Comparison of ENCODE assay signal across 8 cellular contexts in genomic region chr13:109781384-109782065, GRCh38. TPM values are rescaled to one million over a fixed set of nuclear protein-coding genes. Genes with fewer than 3 reads are reported as not detected.
DNase-seq lines count a peak whose midpoint lies in the region; ATAC-seq and TF ChIP-seq lines count a peak whose summit lies in the region.

No MANE protein-coding gene starts in this region.

- no peaks in the 10 kb centered on the region for H3K27me3 ChIP-seq in HUES48 (ENCODE audit: control insufficient read depth, insufficient read depth, low read length)
- no peaks in the 10 kb centered on the region for H3K27me3 ChIP-seq in colonic mucosa
- H3K27me3 ChIP-seq in mucosa of stomach (ENCODE audit: control insufficient read depth, insufficient read depth, low read length): peaks cover 7% of the 10 kb centered on the region

- H3K9me3 ChIP-seq in HUES48 (ENCODE audit: control insufficient read depth, insufficient read depth, low read length) (no peaks in the 10 kb centered on the region), colonic mucosa (no peaks in the 10 kb centered on the region), mucosa of stomach (ENCODE audit: control insufficient read depth, low read length) (no peaks in the 10 kb centered on the region)

- H3K4me1 ChIP-seq in HUES48 (ENCODE audit: control insufficient read depth, insufficient read depth, low read length): peaks cover 42% of the 10 kb centered on the region
- peaks cover 10% of the 10 kb centered on the region for H3K4me1 ChIP-seq in colonic mucosa
- peaks cover 18% of the 10 kb centered on the region for H3K4me1 ChIP-seq in mucosa of stomach (ENCODE audit: control insufficient read depth, insufficient read depth, low read length)

- H3K4me3 ChIP-seq in HUES48 (ENCODE audit: low read depth, low read length) (peak overlapping the region; percentile 23; the same call in 1 of the 2 replicates), colonic mucosa (peak overlapping the region; percentile 26), mucosa of stomach (ENCODE audit: low read length) (peak overlapping the region; percentile 35)

- intact Hi-C loops in colonic mucosa (cut with DNase I): loop anchor here (10.0 kb wide), 1 partner anchor 447 kb away; no protein-coding TSS in a partner anchor

- peak overlapping the region; percentile 90 for H3K27ac ChIP-seq in 22Rv1
- no peak overlapping the region for H3K27ac ChIP-seq in HUES48 (ENCODE audit: low read depth, low read length)
- H3K27ac ChIP-seq in colonic mucosa: no peak overlapping the region

- no peak overlapping the region for H3K9ac ChIP-seq in HUES48 (ENCODE audit: low read depth, low read length)
- H3K9ac ChIP-seq in colonic mucosa (ENCODE audit: low read depth in 2 of 2, low read length in 2 of 2): peak overlapping the region; percentile 54 to 58
- peak overlapping the region; percentile 60 for H3K9ac ChIP-seq in mucosa of stomach (ENCODE audit: low read length)

- DNase-seq in colonic mucosa (no peak), GDM1 (lab: John Stamatoyannopoulos, UW) (no peak), NCI-H2196 (lab: John Stamatoyannopoulos, UW; ENCODE audit: unreplicated experiment) (no peak), KG1 (lab: John Stamatoyannopoulos, UW) (no peak)

- TF ChIP-seq CTCF in 22Rv1 (IDR thresholded peaks at IDR 0.05) (no peak), colonic mucosa (IDR thresholded peaks at IDR 0.05) (no peak)

- H3K36me3 ChIP-seq in HUES48 (ENCODE audit: control insufficient read depth, insufficient read depth, low read length) (peaks cover 22% of the 10 kb centered on the region), colonic mucosa (no peaks in the 10 kb centered on the region), mucosa of stomach (ENCODE audit: control insufficient read depth, insufficient read depth, low read length) (no peaks in the 10 kb centered on the region)

- ATAC-seq in HG03469 (IDR thresholded peaks at IDR 0.05; ENCODE audit: unreplicated experiment): no peak

RNA-seq across cellular contexts. Expression of gene IRS2, which starts 4.9 kb away (rescaled TPM):
- 10 to 100 TPM in 1 of 2 donors, 1 to 10 TPM in 1; 6.7 to 23.0 TPM for total RNA-seq in colonic mucosa
